In genomic region chr22:27476729-27477128, GRCh38 we compare ENCODE assay signal across 12 cellular contexts.
DNase-seq lines count a peak whose midpoint lies in the region; ATAC-seq and TF ChIP-seq lines count a peak whose summit lies in the region.
"Had no signal": no experiment of that assay in that cellular context is flagged by ENCODE, and none has a peak within 500 bp of the region (broad histone marks: within the 10 kb centered on the region; RNA-seq: fewer than 3 reads in every experiment).

No MANE protein-coding gene starts in this region.

- intact Hi-C loops in uterus (cut with DNase I; ENCODE audit: low total_unique reads), result no loop called here

- peaks cover 0 to 6% of the 10 kb centered on the region in 2 donors for H3K4me1 ChIP-seq in uterus

- no peaks in the 10 kb centered on the region for H3K27me3 ChIP-seq in uterus

- H3K36me3 ChIP-seq in uterus, result no peaks in the 10 kb centered on the region

- H3K27ac ChIP-seq in uterus, result no peak overlapping the region

- no peaks in the 10 kb centered on the region for H3K9me3 ChIP-seq in uterus

- DNase-seq in HK-2 (ENCODE audit: unreplicated experiment), result peak; percentile 82
- peak; percentile 14 for DNase-seq in amniotic stem cell (lab: John Stamatoyannopoulos, UW)
- DNase-seq in islet precursor cell, result peak; percentile 97
- peak; percentile 25 for DNase-seq in stromal cell of bone marrow (ENCODE audit: low read depth)
- no peak for DNase-seq in SIG-M5 (lab: John Stamatoyannopoulos, UW)
- no peak for DNase-seq in dedifferentiated amniotic fluid mesenchymal stem cell (ENCODE audit: extremely low spot score)
- DNase-seq in uterus, result no peak
- DNase-seq: activated naive CD8-positive, alpha-beta T cell treated with anti-CD3 and anti-CD28 coated beads for 36 hours; DMS79 treated with DMSO at 0.1 percent for 48 hours; immature natural killer cell; occipital lobe had no signal

- no peak overlapping the region for H3K4me3 ChIP-seq in uterus

- no peak for TF ChIP-seq CTCF in uterus (IDR thresholded peaks at IDR 0.05)

- no peak for ATAC-seq in HG03571 (IDR thresholded peaks at IDR 0.05; ENCODE audit: unreplicated experiment)

- TF ChIP-seq POLR2A in uterus (IDR thresholded peaks at IDR 0.05), result no peak

Comparison
In these comparisons a context has a peak if more than half of its experiments do, and no peak if none do; other contexts are left out.
1. DNase-seq: peak in HK-2 (single experiment), amniotic stem cell (single experiment), islet precursor cell (single experiment) and stromal cell of bone marrow (single experiment); none in SIG-M5 (single experiment), dedifferentiated amniotic fluid mesenchymal stem cell (single experiment) and uterus (0 of 2).